1 cellular context compared by ENCODE assay signal in genomic region chr20:14879020-14879697, GRCh38.
TF ChIP-seq lines count a peak whose summit lies in the region.

No MANE protein-coding gene starts in this region.

TF ChIP-seq in HCT116, 20 proteins besides CTCF, POLR2A, EP300 and RAD21 (continued from another document):
- TF ChIP-seq, protein P1, sequence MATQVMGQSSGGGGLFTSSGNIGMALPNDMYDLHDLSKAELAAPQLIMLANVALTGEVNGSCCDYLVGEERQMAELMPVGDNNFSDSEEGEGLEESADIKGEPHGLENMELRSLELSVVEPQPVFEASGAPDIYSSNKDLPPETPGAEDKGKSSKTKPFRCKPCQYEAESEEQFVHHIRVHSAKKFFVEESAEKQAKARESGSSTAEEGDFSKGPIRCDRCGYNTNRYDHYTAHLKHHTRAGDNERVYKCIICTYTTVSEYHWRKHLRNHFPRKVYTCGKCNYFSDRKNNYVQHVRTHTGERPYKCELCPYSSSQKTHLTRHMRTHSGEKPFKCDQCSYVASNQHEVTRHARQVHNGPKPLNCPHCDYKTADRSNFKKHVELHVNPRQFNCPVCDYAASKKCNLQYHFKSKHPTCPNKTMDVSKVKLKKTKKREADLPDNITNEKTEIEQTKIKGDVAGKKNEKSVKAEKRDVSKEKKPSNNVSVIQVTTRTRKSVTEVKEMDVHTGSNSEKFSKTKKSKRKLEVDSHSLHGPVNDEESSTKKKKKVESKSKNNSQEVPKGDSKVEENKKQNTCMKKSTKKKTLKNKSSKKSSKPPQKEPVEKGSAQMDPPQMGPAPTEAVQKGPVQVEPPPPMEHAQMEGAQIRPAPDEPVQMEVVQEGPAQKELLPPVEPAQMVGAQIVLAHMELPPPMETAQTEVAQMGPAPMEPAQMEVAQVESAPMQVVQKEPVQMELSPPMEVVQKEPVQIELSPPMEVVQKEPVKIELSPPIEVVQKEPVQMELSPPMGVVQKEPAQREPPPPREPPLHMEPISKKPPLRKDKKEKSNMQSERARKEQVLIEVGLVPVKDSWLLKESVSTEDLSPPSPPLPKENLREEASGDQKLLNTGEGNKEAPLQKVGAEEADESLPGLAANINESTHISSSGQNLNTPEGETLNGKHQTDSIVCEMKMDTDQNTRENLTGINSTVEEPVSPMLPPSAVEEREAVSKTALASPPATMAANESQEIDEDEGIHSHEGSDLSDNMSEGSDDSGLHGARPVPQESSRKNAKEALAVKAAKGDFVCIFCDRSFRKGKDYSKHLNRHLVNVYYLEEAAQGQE (IDR thresholded peaks at IDR 0.05; ENCODE audit: low read depth), result no peak
- TF ChIP-seq POLR2AphosphoS5 (IDR thresholded peaks at IDR 0.05; ENCODE audit: low read depth, low read length) (no peak), CEBPB (IDR thresholded peaks at IDR 0.05; ENCODE audit: low read depth) (peak; percentile 80), ZFX (IDR thresholded peaks at IDR 0.05) (no peak), FOSL1 (IDR thresholded peaks at IDR 0.05; ENCODE audit: low read depth) (peak; percentile 71; the same call in 1 of the 2 replicates), ELF1 (IDR thresholded peaks at IDR 0.05; ENCODE audit: borderline replicate concordance, low read depth) (no peak), EZH2phosphoT487 (IDR thresholded peaks at IDR 0.05; ENCODE audit: borderline replicate concordance) (no peak)
